In genomic region chr3:111045564-111045963, GRCh38 we compare ENCODE assay signal across 15 cellular contexts. TPM values are rescaled to one million over a fixed set of nuclear protein-coding genes. Genes with fewer than 3 reads are reported as not detected.
DNase-seq lines count a peak whose midpoint lies in the region; ATAC-seq and TF ChIP-seq lines count a peak whose summit lies in the region.
"Had no signal": no experiment of that assay in that cellular context is flagged by ENCODE, and none has a peak within 500 bp of the region (broad histone marks: within the 10 kb centered on the region; RNA-seq: fewer than 3 reads in every experiment).

No MANE protein-coding gene starts in this region.

- no peak for TF ChIP-seq RAD21 in IMR-90 (IDR thresholded peaks at IDR 0.05; ENCODE audit: low read length)

- H3K9ac ChIP-seq in IMR-90 (ENCODE audit: low read depth, low read length) (no peak overlapping the region), neural progenitor cell (no peak overlapping the region)

- no peak overlapping the region for H2BK120ac ChIP-seq in IMR-90 (ENCODE audit: low read depth, low read length)

- no peak overlapping the region for H2AFZ ChIP-seq in IMR-90 (replicated peaks; ENCODE audit: low read length, poor library complexity)
- no peak overlapping the region for H2AFZ ChIP-seq in neural progenitor cell (replicated peaks)

- H3K4me3 ChIP-seq in IMR-90 (ENCODE audit: insufficient read depth, low read depth, low read length) (no peak overlapping the region), brain microvascular endothelial cell (ENCODE audit: low read depth, low read length) (no peak overlapping the region), neural progenitor cell (no peak overlapping the region), HAP-1 (no peak overlapping the region)
- H3K4me3 ChIP-seq: Peyer's patch had no signal

- no peaks in the 10 kb centered on the region for H3F3A ChIP-seq in neural progenitor cell (ENCODE audit: low read depth)

- H3K4me1 Mint-ChIP-seq in neural progenitor cell = peaks cover 25% of the 10 kb centered on the region
- H3K4me1 Mint-ChIP-seq: CD14-positive monocyte had no signal

- BruUV-seq in IMR-90 (replicated peaks; lab: Mats Ljungman, UMichigan) = no TSS peak

- no peaks in the 10 kb centered on the region for H3K27me3 Mint-ChIP-seq in neural progenitor cell (ENCODE audit: insufficient read depth, low read depth)

- no peak overlapping the region for H2BK5ac ChIP-seq in IMR-90 (ENCODE audit: low read depth, low read length, poor library complexity, severe bottlenecking)

- H3K36me3 ChIP-seq in IMR-90 (ENCODE audit: control insufficient read depth, insufficient read depth, low read length) = no peaks in the 10 kb centered on the region
- no peaks in the 10 kb centered on the region for H3K36me3 ChIP-seq in brain microvascular endothelial cell (replicated peaks)
- no peaks in the 10 kb centered on the region for H3K36me3 ChIP-seq in neural progenitor cell
- H3K36me3 ChIP-seq in HAP-1 (replicated peaks) = no peaks in the 10 kb centered on the region
- H3K36me3 ChIP-seq: Peyer's patch had no signal

- POLR2A ChIA-PET in IMR-90 (lab: Charles Lee; ENCODE audit: unreplicated experiment) = no interaction called here

- no peak overlapping the region for H3K56ac ChIP-seq in IMR-90 (ENCODE audit: extremely low read depth, insufficient read depth, low read length)

- no peaks in the 10 kb centered on the region for H3K79me1 ChIP-seq in IMR-90 (ENCODE audit: low read depth in 1 of 2, low read length in 2 of 2)

- CTCF ChIA-PET in IMR-90 (lab: Yijun Ruan, JAX) = no interaction called here

- no peak overlapping the region for H4K5ac ChIP-seq in IMR-90 (ENCODE audit: low read depth, low read length)

- DNase-seq in ELR (ENCODE audit: low read depth) (peak; percentile 12), IMR-90 (peak; percentile 21), brain microvascular endothelial cell (peak; percentile 34), neural progenitor cell (ENCODE audit: low spot score) (no peak), HAP-1 (ENCODE audit: low spot score in 2 of 2) (no peak)
- no peak for DNase-seq in activated CD4-positive, alpha-beta T cell treated with anti-CD3 and anti-CD28 coated beads for 4 hours
- DNase-seq in stimulated activated CD8-positive, alpha-beta memory T cell treated with anti-CD3 and anti-CD28 coated beads, Interleukin-4, amount 100 ng/mL, for 48 hours = no peak
- DNase-seq: activated CD4-positive, alpha-beta T cell treated with anti-CD3 and anti-CD28 coated beads, Interleukin-2, amount 50 U/mL, for 48 hours; activated gamma-delta T cell; NCI-H1417 treated with DMSO at 0.1 percent for 48 hours; NCI-H510A treated with DMSO at 0.1 percent for 48 hours; Peyer's patch; stimulated activated CD4-positive, alpha-beta T cell treated with anti-CD3 and anti-CD28 coated beads, Interleukin-12 subunit alpha, Interleukin-12 subunit beta, amount 100 ng/mL, for 4 hours had no signal

- no peak overlapping the region for H2AK5ac ChIP-seq in IMR-90 (ENCODE audit: low read depth, low read length)

- H3K27ac ChIP-seq in IMR-90 (ENCODE audit: insufficient read depth, low read length) (no peak overlapping the region), brain microvascular endothelial cell (no peak overlapping the region), neural progenitor cell (no peak overlapping the region)
- H3K27ac ChIP-seq: Peyer's patch had no signal

- H4K20me1 ChIP-seq in IMR-90 (ENCODE audit: insufficient read depth, low read length) (no peaks in the 10 kb centered on the region), neural progenitor cell (ENCODE audit: low read depth) (no peaks in the 10 kb centered on the region)

- H3K4me1 ChIP-seq in IMR-90 (ENCODE audit: control insufficient read depth, insufficient read depth, low read length) = no peaks in the 10 kb centered on the region
- peaks cover 17% of the 10 kb centered on the region for H3K4me1 ChIP-seq in neural progenitor cell
- H3K4me1 ChIP-seq in HAP-1 = peaks cover 18% of the 10 kb centered on the region
- H3K4me1 ChIP-seq: Peyer's patch had no signal

- H3K4ac ChIP-seq in IMR-90 (ENCODE audit: low read depth, low read length) = no peak overlapping the region

- H3K9me3 Mint-ChIP-seq in neural progenitor cell = peaks cover 27% of the 10 kb centered on the region

- H4K8ac ChIP-seq in IMR-90 (ENCODE audit: low read depth in 2 of 2, low read length in 2 of 2) = no peak overlapping the region

- H3K36me3 Mint-ChIP-seq in neural progenitor cell = peaks cover 5% of the 10 kb centered on the region
- H3K36me3 Mint-ChIP-seq: CD14-positive monocyte had no signal

- no peak overlapping the region for H2BK15ac ChIP-seq in IMR-90 (ENCODE audit: low read depth, low read length)

- peak overlapping the region; percentile 87 for H3K27ac Mint-ChIP-seq in neural progenitor cell
- H3K27ac Mint-ChIP-seq: CD14-positive monocyte; dendritic cell treated with granulocyte-macrophage colony-stimulating factor and Interleukin-4, amounts not matched to agents 40 ng/mL and 50 ng/mL, for 4 days had no signal

- no peak overlapping the region for H4K91ac ChIP-seq in IMR-90 (ENCODE audit: insufficient read depth, low read depth, low read length)

- H3K9me3 ChIP-seq in IMR-90 (ENCODE audit: control insufficient read depth, insufficient read depth, low read length) (no peaks in the 10 kb centered on the region), neural progenitor cell (ENCODE audit: low read depth) (no peaks in the 10 kb centered on the region), HAP-1 (no peaks in the 10 kb centered on the region)
- H3K9me3 ChIP-seq: Peyer's patch had no signal

- TF ChIP-seq CTCF in IMR-90 (conservative IDR thresholded peaks at IDR 0.05; ENCODE audit: low read depth, low read length) = no peak
- no peak for TF ChIP-seq CTCF in brain microvascular endothelial cell (IDR thresholded peaks at IDR 0.05; ENCODE audit: low read depth, low read length, missing control alignments)
- TF ChIP-seq CTCF in neural progenitor cell (IDR thresholded peaks at IDR 0.05) = no peak

- no peaks in the 10 kb centered on the region for H3K9me1 ChIP-seq in IMR-90 (ENCODE audit: insufficient read depth, low read length)

- dilution Hi-C loops in IMR-90 (cut with HindIII; ENCODE audit: low sequenced_read_pairs, unreplicated experiment) = no loop called here

- intact Hi-C loops in IMR-90 (cut with micrococcal nuclease) = no loop called here

- H3K14ac ChIP-seq in IMR-90 (replicated peaks; ENCODE audit: low read depth, low read length) = no peak overlapping the region

- no peak overlapping the region for H3K18ac ChIP-seq in IMR-90 (ENCODE audit: low read depth, low read length)

- H3K27me3 ChIP-seq in IMR-90 (ENCODE audit: control insufficient read depth, insufficient read depth, low read length) (no peaks in the 10 kb centered on the region), brain microvascular endothelial cell (replicated peaks) (no peaks in the 10 kb centered on the region), neural progenitor cell (no peaks in the 10 kb centered on the region), HAP-1 (ENCODE audit: low read depth) (no peaks in the 10 kb centered on the region)
- H3K27me3 ChIP-seq: Peyer's patch had no signal

- no peak for TF ChIP-seq POLR2A in IMR-90 (IDR thresholded peaks at IDR 0.05; ENCODE audit: low read depth, low read length)

- WGBS in IMR-90 (ENCODE audit: extremely low coverage in 2 of 2, insufficient read length in 1 of 2), 2 experiments = 90% methylated on average over 2 of the region's 6 CpGs; no CpG with 5 or more reads in 1 of the 2 experiments

- in situ Hi-C loops in IMR-90 (cut with MboI; ENCODE audit: low sequenced_read_pairs) = no loop called here
- in situ Hi-C loops in brain microvascular endothelial cell (cut with HindIII; ENCODE audit: low pct_ligation_motif_present, low sequenced_read_pairs) = no loop called here
- in situ Hi-C loops in HAP-1 (cut with MboI; ENCODE audit: low sequenced_read_pairs) = no loop called here

- H3K4me2 ChIP-seq in IMR-90 (ENCODE audit: low read depth, low read length) (no peak overlapping the region), neural progenitor cell (no peak overlapping the region)

- H2AK9ac ChIP-seq in IMR-90 (replicated peaks; ENCODE audit: low read depth, low read length, poor library complexity) = no peak overlapping the region

- no peak overlapping the region for H2BK20ac ChIP-seq in IMR-90 (ENCODE audit: low read depth, low read length)

- no peaks in the 10 kb centered on the region for H3K79me2 ChIP-seq in neural progenitor cell (ENCODE audit: low read depth)

- ATAC-seq in IMR-90 (ENCODE audit: low read depth) = no peak

- no peak overlapping the region for H3K4me3 Mint-ChIP-seq in neural progenitor cell
- H3K4me3 Mint-ChIP-seq: CD14-positive monocyte; dendritic cell treated with granulocyte-macrophage colony-stimulating factor and Interleukin-4, amounts not matched to agents 40 ng/mL and 50 ng/mL, for 4 days had no signal

- H3K23ac ChIP-seq in IMR-90 (ENCODE audit: low read depth, low read length) = no peak overlapping the region

TF ChIP-seq in IMR-90, 13 proteins besides CTCF, POLR2A, EP300 and RAD21:
- TF ChIP-seq CEBPB (IDR thresholded peaks at IDR 0.05; ENCODE audit: low read depth, low read length) (peak; percentile 50; the same call in 1 of the 2 replicates), USF2 (IDR thresholded peaks at IDR 0.05; ENCODE audit: low read depth, low read length) (no peak), ELK1 (IDR thresholded peaks at IDR 0.05; ENCODE audit: borderline replicate concordance, low read depth, low read length) (no peak), RCOR1 (IDR thresholded peaks at IDR 0.05; ENCODE audit: insufficient replicate concordance, low read length) (no peak), BHLHE40 (IDR thresholded peaks at IDR 0.05; ENCODE audit: low read depth, low read length) (no peak)

RNA-seq across cellular contexts. Expression of gene NECTIN3, which starts 26.1 kb away (rescaled TPM):
- total RNA-seq in IMR-90 (2012; rRNA removed) = 155 and 182 TPM in 2 replicates
- 31.4 and 34.7 TPM in 2 replicates for polyA plus RNA-seq in IMR-90 (2012; rRNA removed)
- polyA plus RNA-seq in IMR-90 (2012; cell fraction: cytosol; rRNA removed) = 6.9 and 7.8 TPM in 2 replicates
- 4.0 and 17.1 TPM in 2 replicates for polyA plus RNA-seq in IMR-90 (2012; cell fraction: nucleus; rRNA removed; ENCODE audit: low replicate concordance)
- total RNA-seq in neural progenitor cell (ENCODE audit: low replicate concordance) = 39.8 and 71.5 TPM in 2 replicates
- polyA plus RNA-seq: CD14-positive monocyte had no signal

Comparison
In these comparisons a context has a peak if more than half of its experiments do, and no peak if none do; other contexts are left out.
1. DNase-seq: peak in ELR (single experiment), IMR-90 (single experiment) and brain microvascular endothelial cell (single experiment); none in neural progenitor cell (single experiment), HAP-1 (0 of 2), activated CD4-positive, alpha-beta T cell treated with anti-CD3 and anti-CD28 coated beads for 4 hours (0 of 2) and stimulated activated CD8-positive, alpha-beta memory T cell treated with anti-CD3 and anti-CD28 coated beads, Interleukin-4, amount 100 ng/mL, for 48 hours (single experiment).